29 cellular contexts compared by ENCODE assay signal in genomic region chr1:220166853-220167252, GRCh38.
"Had no signal": no experiment of that assay in that cellular context is flagged by ENCODE, and none has a peak within 500 bp of the region (broad histone marks: within the 10 kb centered on the region; RNA-seq: fewer than 3 reads in every experiment).

No MANE protein-coding gene starts in this region.

- H3K9ac ChIP-seq: neural progenitor cell, parathyroid adenoma had no signal

- ATAC-seq: natural killer cell; psoas muscle; right cardiac atrium; right lobe of liver; stimulated activated memory B cell treated with anti-CD40 and anti-IgM and Interleukin-4, amounts not matched to agents 10 μg/mL and 1 μg/mL and 100 μg/mL, for 72 hours; stimulated activated naive CD8-positive, alpha-beta T cell treated with anti-CD3 and anti-CD28 coated beads, Interleukin-15, amount 100 ng/mL, for 72 hours; stimulated activated naive CD8-positive, alpha-beta T cell treated with anti-CD3 and anti-CD28 coated beads, Interleukin-15, Interleukin-2, amounts not matched to agents 100 U/mL and 50 U/mL, for 24 hours; upper lobe of right lung had no signal

- H3K27ac ChIP-seq: neural progenitor cell, ovary, parathyroid adenoma, psoas muscle, right lobe of liver, sigmoid colon, suprapubic skin, testis, tibial artery, transverse colon, upper lobe of right lung, uterus had no signal

- H3K4me3 Mint-ChIP-seq: natural killer cell; nephron; neural progenitor cell; stimulated activated memory B cell treated with anti-CD40 and anti-IgM and Interleukin-4, amounts not matched to agents 10 μg/mL and 1 μg/mL and 100 μg/mL, for 72 hours; stimulated activated naive CD8-positive, alpha-beta T cell treated with anti-CD3 and anti-CD28 coated beads, Interleukin-15, amount 100 ng/mL, for 72 hours; type B pancreatic cell had no signal

- H3K4me3 ChIP-seq: neural progenitor cell, ovary, psoas muscle, right lobe of liver, sigmoid colon, suprapubic skin, testis, tibial artery, transverse colon, upper lobe of right lung, uterus had no signal

- H3K4me2 ChIP-seq: neural progenitor cell had no signal

- DNase-seq: natural killer cell; occipital lobe; ovary; posterior cingulate gyrus; psoas muscle; right cardiac atrium; right lobe of liver; sigmoid colon; stimulated activated CD4-positive, alpha-beta T cell treated with anti-CD3 and anti-CD28 coated beads, Interleukin-15, amount 100 ng/mL, for 24 hours; stimulated activated CD4-positive, alpha-beta T cell treated with anti-CD3 and anti-CD28 coated beads, Interleukin-4, amount 100 ng/mL, for 1 hour; stimulated activated CD4-positive, alpha-beta T cell treated with anti-CD3 and anti-CD28 coated beads, Interleukin-4, amount 100 ng/mL, for 4 hours; stimulated activated CD8-positive, alpha-beta memory T cell treated with anti-CD3 and anti-CD28 coated beads, Interleukin-4, amount 100 ng/mL, for 48 hours; stimulated activated naive CD4-positive, alpha-beta T cell; stimulated activated naive CD8-positive, alpha-beta T cell treated with anti-CD3 and anti-CD28 coated beads, Interleukin-15, amount 100 ng/mL, for 72 hours; stimulated activated naive CD8-positive, alpha-beta T cell treated with anti-CD3 and anti-CD28 coated beads, Interleukin-15, Interleukin-2, amounts not matched to agents 100 U/mL and 50 U/mL, for 24 hours; substantia nigra; testis; tibial artery; transverse colon; upper lobe of right lung; uterus had no signal

- H3K36me3 ChIP-seq: ovary, uterus had no signal

- FAIRE-seq: small intestine had no signal

- H3K9me3 Mint-ChIP-seq: natural killer cell; nephron; neural progenitor cell; stimulated activated memory B cell treated with anti-CD40 and anti-IgM and Interleukin-4, amounts not matched to agents 10 μg/mL and 1 μg/mL and 100 μg/mL, for 72 hours; stimulated activated naive CD8-positive, alpha-beta T cell treated with anti-CD3 and anti-CD28 coated beads, Interleukin-15, amount 100 ng/mL, for 72 hours; type B pancreatic cell had no signal

- H3K27ac Mint-ChIP-seq: natural killer cell; nephron; neural progenitor cell; progenitor cell of endocrine pancreas; stimulated activated memory B cell treated with anti-CD40 and anti-IgM and Interleukin-4, amounts not matched to agents 10 μg/mL and 1 μg/mL and 100 μg/mL, for 72 hours; stimulated activated naive CD8-positive, alpha-beta T cell treated with anti-CD3 and anti-CD28 coated beads, Interleukin-15, amount 100 ng/mL, for 72 hours; type B pancreatic cell had no signal

- H3K4me1 Mint-ChIP-seq: natural killer cell; neural progenitor cell; stimulated activated memory B cell treated with anti-CD40 and anti-IgM and Interleukin-4, amounts not matched to agents 10 μg/mL and 1 μg/mL and 100 μg/mL, for 72 hours; stimulated activated naive CD8-positive, alpha-beta T cell treated with anti-CD3 and anti-CD28 coated beads, Interleukin-15, amount 100 ng/mL, for 72 hours had no signal

- H3K27me3 ChIP-seq: neural progenitor cell, ovary, right lobe of liver, sigmoid colon, suprapubic skin, testis, tibial artery, transverse colon, upper lobe of right lung, uterus had no signal

- H3K27me3 Mint-ChIP-seq: progenitor cell of endocrine pancreas; stimulated activated memory B cell treated with anti-CD40 and anti-IgM and Interleukin-4, amounts not matched to agents 10 μg/mL and 1 μg/mL and 100 μg/mL, for 72 hours; stimulated activated naive CD8-positive, alpha-beta T cell treated with anti-CD3 and anti-CD28 coated beads, Interleukin-15, amount 100 ng/mL, for 72 hours; type B pancreatic cell had no signal

- H3K9me3 ChIP-seq: ovary, psoas muscle, right lobe of liver, sigmoid colon, suprapubic skin, testis, tibial artery, transverse colon, upper lobe of right lung, uterus had no signal

- H3K4me1 ChIP-seq: neural progenitor cell, parathyroid adenoma, psoas muscle, right lobe of liver, sigmoid colon, suprapubic skin, testis, tibial artery, upper lobe of right lung, uterus had no signal

- H2AFZ ChIP-seq: neural progenitor cell, parathyroid adenoma had no signal

- H3K79me2 ChIP-seq: parathyroid adenoma had no signal
